Comparison of ENCODE assay signal across 8 cellular contexts in the genomic region with DNA sequence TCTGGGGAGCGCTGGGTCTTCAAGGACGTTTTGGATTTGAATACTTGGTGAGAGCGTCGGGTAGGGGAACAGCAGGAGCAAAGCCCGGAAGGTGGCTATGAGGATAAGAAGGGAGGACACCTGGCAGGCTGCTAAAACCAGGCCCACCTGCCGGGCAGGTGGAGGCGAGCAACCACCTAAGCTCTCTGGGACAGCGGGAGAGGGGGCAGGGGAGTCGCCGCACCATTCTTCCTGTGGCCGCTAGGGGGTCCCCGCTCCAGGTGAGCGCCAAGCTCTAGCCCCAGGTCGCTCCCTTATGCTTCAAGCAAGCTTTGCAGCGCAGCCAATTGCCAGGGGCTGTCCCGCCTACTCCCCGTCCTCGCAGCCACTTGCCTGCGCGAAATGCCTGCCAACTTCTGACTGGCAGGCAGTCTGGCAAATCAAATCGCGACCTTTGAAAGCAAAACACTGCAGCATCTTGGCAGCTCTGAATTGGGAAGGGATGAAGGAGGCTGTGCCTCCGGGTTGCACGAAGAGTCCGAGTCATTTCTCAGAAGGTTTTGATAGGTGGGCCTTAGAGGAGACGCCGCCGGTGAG. TPM values are rescaled to one million over a fixed set of nuclear protein-coding genes. Genes with fewer than 3 reads are reported as not detected.
A peak's percentile ranks its signal among the peaks of the same experiment; 100 is the strongest.
DNase-seq lines count a peak whose midpoint lies in the region; ATAC-seq and TF ChIP-seq lines count a peak whose summit lies in the region.

A gene (plus strand): TSS at position 469 of the 576 bp plus-strand sequence. CDS start 3,746 bp downstream, outside the sequence.

- peaks cover 48% of the 10 kb centered on the region for H3K36me3 Mint-ChIP-seq in Calu3 (ENCODE audit: insufficient read depth, unreplicated experiment)

- in situ Hi-C loops in endometrial microvascular endothelial cells (cut with HindIII; ENCODE audit: inconsistent ontology term, low pct_unique_long_range_greater_than_20kb, low sequenced_read_pairs): no loop called here

- peaks cover 37% of the 10 kb centered on the region for H3K4me1 Mint-ChIP-seq in Calu3 (ENCODE audit: low read depth, unreplicated experiment)

- TF ChIP-seq CTCF in Calu3 (IDR thresholded peaks at IDR 0.05; ENCODE audit: unreplicated experiment): peak; percentile 83

- peak; percentile 95 for ATAC-seq in GM21390 (IDR thresholded peaks at IDR 0.05; ENCODE audit: unreplicated experiment)

- no peaks in the 10 kb centered on the region for H3K27me3 Mint-ChIP-seq in Calu3 (ENCODE audit: unreplicated experiment)

- H3K9me3 ChIP-seq in HUES48 (ENCODE audit: control insufficient read depth, insufficient read depth, low read length) (no peaks in the 10 kb centered on the region), NT2/D1 (ENCODE audit: insufficient read depth, low read length) (no peaks in the 10 kb centered on the region), mesodermal cell (ENCODE audit: control insufficient read depth, low read length) (no peaks in the 10 kb centered on the region)

- H3K36me3 ChIP-seq in HUES48 (ENCODE audit: control insufficient read depth, insufficient read depth, low read length) (no peaks in the 10 kb centered on the region), NT2/D1 (ENCODE audit: insufficient read depth, insufficient read length, low read length) (no peaks in the 10 kb centered on the region), mesodermal cell (ENCODE audit: control insufficient read depth, insufficient read depth, low read length) (peaks cover 3% of the 10 kb centered on the region)

- H3K4me3 Mint-ChIP-seq in Calu3 (ENCODE audit: low read depth, unreplicated experiment): peak within 1 kb of the TSS; percentile 98

- BruUV-seq in Calu3 (replicated peaks; lab: Mats Ljungman, UMichigan): no TSS peak

- peaks cover 12% of the 10 kb centered on the region for H3K4me1 ChIP-seq in HUES48 (ENCODE audit: control insufficient read depth, insufficient read depth, low read length)
- peaks cover 10% of the 10 kb centered on the region for H3K4me1 ChIP-seq in NT2/D1 (ENCODE audit: insufficient read depth, insufficient read length)
- H3K4me1 ChIP-seq in mesodermal cell (ENCODE audit: control insufficient read depth, insufficient read depth, low read length, poor library complexity, severe bottlenecking): peaks cover 32% of the 10 kb centered on the region

- H3K27me3 ChIP-seq in HUES48 (ENCODE audit: control insufficient read depth, insufficient read depth, low read length) (no peaks in the 10 kb centered on the region), NT2/D1 (ENCODE audit: insufficient read depth, insufficient read length) (no peaks in the 10 kb centered on the region)

- H3K9ac ChIP-seq in HUES48 (ENCODE audit: low read depth, low read length) (no peak within 1 kb of the TSS), NT2/D1 (ENCODE audit: insufficient read length, low read depth) (peak within 1 kb of the TSS; percentile 70)

- H3K9me3 Mint-ChIP-seq in Calu3 (ENCODE audit: low read depth, unreplicated experiment): no peaks in the 10 kb centered on the region

- intact Hi-C loops in Calu3 (cut with micrococcal nuclease; ENCODE audit: unreplicated experiment): loop anchor here (10.0 kb wide), 2 partner anchors 89 to 219 kb away; a partner anchor contains a TSS

- CTCF ChIA-PET in Calu3 (lab: Charles Lee): interaction anchor here (0.7 to 1.7 kb wide), 9 partner anchors 23 to 221 kb away, joined by 3 to 8 read pairs (median 3); a partner anchor contains a TSS

- H3K27ac Mint-ChIP-seq in Calu3 (ENCODE audit: unreplicated experiment): peak within 1 kb of the TSS; percentile 74

- WGBS in mesodermal cell (ENCODE audit: insufficient coverage in 2 of 2), 2 experiments: 0 to 4% methylated on average over 23 to 26 of the region's 28 CpGs

- peak within 1 kb of the TSS; percentile 57 for H3K27ac ChIP-seq in HUES48 (ENCODE audit: low read depth, low read length)
- peak within 1 kb of the TSS; percentile 84 for H3K27ac ChIP-seq in mesodermal cell (ENCODE audit: low read depth, low read length, severe bottlenecking)

- DNase-seq in Calu3 (peak; percentile 96), NT2/D1 (ENCODE audit: low read depth, low spot score) (peak; percentile 100)
- peak; percentile 97 for DNase-seq in activated CD8-positive, alpha-beta memory T cell treated with anti-CD3 and anti-CD28 coated beads, Interleukin-2, amount 50 U/mL, for 1 hour (ENCODE audit: extremely low read depth)
- peak; percentile 92 to 97 for DNase-seq in stimulated activated CD8-positive, alpha-beta memory T cell treated with anti-CD3 and anti-CD28 coated beads, Interleukin-15, amount 100 ng/mL, for 4 hours (ENCODE audit: low read depth in 2 of 2)

- H3K4me3 ChIP-seq in HUES48 (ENCODE audit: low read depth, low read length): peak within 1 kb of the TSS; percentile 74
- H3K4me3 ChIP-seq in NT2/D1 (ENCODE audit: insufficient read length, low read depth): peak within 1 kb of the TSS; percentile 63
- peak within 1 kb of the TSS; percentile 46 for H3K4me3 ChIP-seq in mesodermal cell (ENCODE audit: extremely low read depth, insufficient read depth, low read length, poor library complexity, severe bottlenecking)

RNA-seq across cellular contexts. Expression of the gene that starts here (rescaled TPM):
- total RNA-seq in Calu3 (2022): 28.8 and 30.8 TPM in 2 replicates
- 22.4 TPM for total RNA-seq in endometrial microvascular endothelial cells (ENCODE audit: inconsistent ontology term)
- 15.0 TPM for polyA plus RNA-seq in mesodermal cell (2013, experiment 1 of 2)
- polyA plus RNA-seq in mesodermal cell (2013, experiment 2 of 2): 14.9 TPM

Comparison
In these comparisons a context has a peak if more than half of its experiments do, and no peak if none do; other contexts are left out.
1. Peak in every context shown above with its lines: DNase-seq, ATAC-seq, H3K4me3 ChIP-seq and H3K27ac ChIP-seq.